ENCODE assay signal across 1 cellular context in genomic region chr4:72568959-72569718, GRCh38.
TF ChIP-seq lines count a peak whose summit lies in the region.

Gene ADAMTS3 (minus strand): TSS chr4:72569221. CDS start chr4:72568762, 459 bp downstream.

TF ChIP-seq in H1, 55 proteins besides CTCF, POLR2A, EP300 and RAD21 (continued from another document):
- TF ChIP-seq, protein P1, sequence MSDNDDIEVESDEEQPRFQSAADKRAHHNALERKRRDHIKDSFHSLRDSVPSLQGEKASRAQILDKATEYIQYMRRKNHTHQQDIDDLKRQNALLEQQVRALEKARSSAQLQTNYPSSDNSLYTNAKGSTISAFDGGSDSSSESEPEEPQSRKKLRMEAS (IDR thresholded peaks at IDR 0.05) = peak; percentile 49; the same call in 1 of the 2 replicates
- TF ChIP-seq POLR2AphosphoS5 (IDR thresholded peaks at IDR 0.05; ENCODE audit: low read depth, low read length) = peak; percentile 44; the same call in 1 of the 2 replicates
- peak; percentile 37 for TF ChIP-seq CREB1 (IDR thresholded peaks at IDR 0.05)
- peak; percentile 30; the same call in 1 of the 2 replicates for TF ChIP-seq RBBP5 (IDR thresholded peaks at IDR 0.05; ENCODE audit: borderline replicate concordance, low read depth, low read length)
- TF ChIP-seq SIN3A (conservative IDR thresholded peaks at IDR 0.05 in 1 of 2, IDR thresholded peaks at IDR 0.05 in 1 of 2; ENCODE audit: low read depth in 1 of 2, low read length in 2 of 2) = peak in 1 of 2 experiments; percentile 58; a peak in 1 of 4 replicates
- no peak for TF ChIP-seq SIX5 (IDR thresholded peaks at IDR 0.05; ENCODE audit: low read depth, low read length)
- TF ChIP-seq YY1 (IDR thresholded peaks at IDR 0.05; ENCODE audit: low read depth, low read length) = peak; percentile 47; the same call in 1 of the 2 replicates
- peak; percentile 98 for TF ChIP-seq ASH2L (IDR thresholded peaks at IDR 0.05; ENCODE audit: low read length)
- TF ChIP-seq, protein P2, sequence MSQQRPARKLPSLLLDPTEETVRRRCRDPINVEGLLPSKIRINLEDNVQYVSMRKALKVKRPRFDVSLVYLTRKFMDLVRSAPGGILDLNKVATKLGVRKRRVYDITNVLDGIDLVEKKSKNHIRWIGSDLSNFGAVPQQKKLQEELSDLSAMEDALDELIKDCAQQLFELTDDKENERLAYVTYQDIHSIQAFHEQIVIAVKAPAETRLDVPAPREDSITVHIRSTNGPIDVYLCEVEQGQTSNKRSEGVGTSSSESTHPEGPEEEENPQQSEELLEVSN (IDR thresholded peaks at IDR 0.05) = peak; percentile 58
- TF ChIP-seq SP1 (IDR thresholded peaks at IDR 0.05; ENCODE audit: low read depth, low read length) = peak; percentile 18; the same call in 1 of the 2 replicates
- peak; percentile 76 for TF ChIP-seq TAF1 (IDR thresholded peaks at IDR 0.05; ENCODE audit: low read depth, low read length)
- peak; percentile 80; the same call in 1 of the 2 replicates for TF ChIP-seq PHF8 (conservative IDR thresholded peaks at IDR 0.05; ENCODE audit: low read depth, low read length)
- no peak for TF ChIP-seq NRF1 (IDR thresholded peaks at IDR 0.05; ENCODE audit: low read depth, low read length)
- TF ChIP-seq EGR1 (IDR thresholded peaks at IDR 0.05; ENCODE audit: borderline replicate concordance, low read depth, low read length) = peak; percentile 82; the same call in 1 of the 2 replicates
- 0 out of 2 replicates have a peak, but pooled peaks have one; percentile 24 for TF ChIP-seq SUZ12 (IDR thresholded peaks at IDR 0.05; ENCODE audit: low read length)
- TF ChIP-seq TBP (IDR thresholded peaks at IDR 0.05; ENCODE audit: low read depth, low read length) = peak; percentile 44
- TF ChIP-seq ATF2 (IDR thresholded peaks at IDR 0.05; ENCODE audit: low read length) = no peak
- TF ChIP-seq SIRT6 (IDR thresholded peaks at IDR 0.05; ENCODE audit: low read length) = no peak
- TF ChIP-seq HDAC2 (IDR thresholded peaks at IDR 0.05; ENCODE audit: borderline replicate concordance in 1 of 2, low read depth in 2 of 2, low read length in 2 of 2) = peak; percentile 19 to 38; a peak in 2 of 4 replicates
